13 cellular contexts compared by ENCODE assay signal in the genomic region with DNA sequence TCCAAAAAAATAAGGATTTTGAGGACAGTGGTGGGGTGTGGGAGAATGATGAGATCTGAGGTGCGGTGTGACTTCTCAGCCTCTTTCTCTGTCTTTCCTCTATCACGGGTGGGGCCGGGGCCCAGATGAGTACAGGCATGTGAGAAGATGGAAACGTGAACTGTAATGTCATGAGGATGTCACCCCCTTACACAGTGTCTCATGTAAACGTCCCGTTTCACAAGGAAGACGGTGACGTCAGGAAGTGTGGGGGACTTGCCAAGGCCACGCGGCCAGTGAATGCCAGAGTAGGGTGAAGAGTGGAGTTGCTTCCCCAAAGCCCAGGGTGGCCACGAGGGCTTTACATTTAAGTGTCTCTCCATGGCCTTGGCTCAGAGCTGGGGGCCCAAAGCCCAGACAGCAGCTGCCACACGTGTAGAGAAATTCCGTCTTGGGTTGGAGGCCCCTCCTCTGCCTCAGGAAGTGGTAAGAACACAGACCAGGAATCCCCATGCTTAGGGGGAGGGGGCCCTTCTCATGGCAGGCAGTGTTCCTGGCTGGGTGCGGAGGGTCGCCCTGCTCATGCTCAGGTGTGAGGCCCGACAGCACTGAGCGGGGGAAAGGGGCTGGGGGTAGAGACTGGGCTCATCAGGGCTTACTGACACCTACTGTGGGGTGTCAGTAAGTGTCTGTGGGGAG.
DNase-seq lines count a peak whose midpoint lies in the region; TF ChIP-seq lines count a peak whose summit lies in the region.
"Had no signal": no experiment of that assay in that cellular context is flagged by ENCODE, and none has a peak within 500 bp of the region (broad histone marks: within the 10 kb centered on the region; RNA-seq: fewer than 3 reads in every experiment).

No MANE protein-coding gene starts in this region.

- DNase-seq in GM12865 (ENCODE audit: low read depth), result peak; percentile 17
- DNase-seq in activated CD4-positive, alpha-beta memory T cell treated with anti-CD3 and anti-CD28 coated beads, Interleukin-2, amount 10 ng/mL, durations not matched to agents 7 days and 5 days, result peak; percentile 12
- DNase-seq in globus pallidus (ENCODE audit: low spot score), result peak; percentile 37
- peak; percentile 28 for DNase-seq in stimulated activated CD4-positive, alpha-beta T cell treated with anti-CD3 and anti-CD28 coated beads, Interleukin-4, amount 100 ng/mL, for 24 hours
- DNase-seq in testis, result no peak
- DNase-seq in inferior parietal cortex (ENCODE audit: extremely low spot score), result no peak
- no peak for DNase-seq in hippocampal formation (lab: John Stamatoyannopoulos, UW)
- no peak for DNase-seq in KG1 (lab: John Stamatoyannopoulos, UW)
- DNase-seq: Calu3, NCI-H2227 treated with DMSO at 0.1 percent for 48 hours had no signal

- intact Hi-C loops in testis (cut with DNase I; ENCODE audit: low total_unique reads), result no loop called here

- no peak overlapping the region for H3K4me3 Mint-ChIP-seq in activated CD4-positive, alpha-beta memory T cell treated with anti-CD3 and anti-CD28 coated beads, Interleukin-2, amount 10 ng/mL, durations not matched to agents 7 days and 5 days

- no peaks in the 10 kb centered on the region for H3K27me3 ChIP-seq in testis
- H3K27me3 ChIP-seq: breast epithelium had no signal

- WGBS in testis, 2 donors, result 59 to 70% methylated on average over 15 to 17 of the region's 17 CpGs

- H3K9me3 ChIP-seq in testis, result no peaks in the 10 kb centered on the region
- H3K9me3 ChIP-seq: breast epithelium had no signal

- H3K27ac Mint-ChIP-seq in activated CD4-positive, alpha-beta memory T cell treated with anti-CD3 and anti-CD28 coated beads, Interleukin-2, amount 10 ng/mL, durations not matched to agents 7 days and 5 days, result no peak overlapping the region

- TF ChIP-seq POLR2A in testis (IDR thresholded peaks at IDR 0.05), result no peak

- POLR2A ChIA-PET in activated CD4-positive, alpha-beta memory T cell treated with anti-CD3 and anti-CD28 coated beads, Interleukin-2, amount 10 ng/mL, durations not matched to agents 7 days and 5 days (lab: Charles Lee), result no interaction called here

- TF ChIP-seq CTCF in GM12865 (IDR thresholded peaks at IDR 0.05; ENCODE audit: insufficient read depth, low read depth, low read length, missing control alignments), result no peak
- no peak for TF ChIP-seq CTCF in testis (IDR thresholded peaks at IDR 0.05)

- no peak overlapping the region for H3K27ac ChIP-seq in testis
- H3K27ac ChIP-seq: breast epithelium, parathyroid adenoma, RWPE1 had no signal

- H3K4me1 ChIP-seq in testis, result no peaks in the 10 kb centered on the region
- H3K4me1 ChIP-seq: breast epithelium, parathyroid adenoma had no signal

- H3K4me1 Mint-ChIP-seq in activated CD4-positive, alpha-beta memory T cell treated with anti-CD3 and anti-CD28 coated beads, Interleukin-2, amount 10 ng/mL, durations not matched to agents 7 days and 5 days, result peaks cover 9% of the 10 kb centered on the region

- no peak overlapping the region for H3K4me3 ChIP-seq in GM12865 (ENCODE audit: low read depth, low read length)
- H3K4me3 ChIP-seq in testis, result no peak overlapping the region
- H3K4me3 ChIP-seq: breast epithelium had no signal

- peaks cover 3% of the 10 kb centered on the region for H3K9me3 Mint-ChIP-seq in activated CD4-positive, alpha-beta memory T cell treated with anti-CD3 and anti-CD28 coated beads, Interleukin-2, amount 10 ng/mL, durations not matched to agents 7 days and 5 days

- H3K36me3 Mint-ChIP-seq in activated CD4-positive, alpha-beta memory T cell treated with anti-CD3 and anti-CD28 coated beads, Interleukin-2, amount 10 ng/mL, durations not matched to agents 7 days and 5 days (ENCODE audit: low read depth), result peaks cover 4% of the 10 kb centered on the region

- H3K27me3 Mint-ChIP-seq in activated CD4-positive, alpha-beta memory T cell treated with anti-CD3 and anti-CD28 coated beads, Interleukin-2, amount 10 ng/mL, durations not matched to agents 7 days and 5 days, result peaks cover 6% of the 10 kb centered on the region

- no peaks in the 10 kb centered on the region for H3K36me3 ChIP-seq in testis (ENCODE audit: low read depth, missing control alignments)
- H3K36me3 ChIP-seq: breast epithelium had no signal

- CTCF ChIA-PET in activated CD4-positive, alpha-beta memory T cell treated with anti-CD3 and anti-CD28 coated beads, Interleukin-2, amount 10 ng/mL, durations not matched to agents 7 days and 5 days (lab: Charles Lee), result interaction anchor here (1.2 kb wide), 1 partner anchor 416 kb away, joined by 3 read pairs; no protein-coding TSS in a partner anchor

Comparison
In these comparisons a context has a peak if more than half of its experiments do, and no peak if none do; other contexts are left out.
1. DNase-seq: peak in GM12865 (single experiment), activated CD4-positive, alpha-beta memory T cell treated with anti-CD3 and anti-CD28 coated beads, Interleukin-2, amount 10 ng/mL, durations not matched to agents 7 days and 5 days (single experiment), globus pallidus (single experiment) and stimulated activated CD4-positive, alpha-beta T cell treated with anti-CD3 and anti-CD28 coated beads, Interleukin-4, amount 100 ng/mL, for 24 hours (single experiment); none in testis (single experiment), inferior parietal cortex (single experiment), hippocampal formation (0 of 2) and KG1 (single experiment).